ENCODE assay signal across 38 cellular contexts in genomic region chr9:131060902-131061630, GRCh38. TPM values are rescaled to one million over a fixed set of nuclear protein-coding genes. Genes with fewer than 3 reads are reported as not detected.
"Had no signal": no experiment of that assay in that cellular context is flagged by ENCODE, and none has a peak within 500 bp of the region (broad histone marks: within the 10 kb centered on the region; RNA-seq: fewer than 3 reads in every experiment).

No MANE protein-coding gene starts in this region.

- DNase-seq: activated B cell treated with CpG ODN at 0.5 μM for 24 hours; activated CD4-positive, alpha-beta memory T cell treated with anti-CD3 and anti-CD28 coated beads for 36 hours; activated CD4-positive, alpha-beta T cell treated with anti-CD3 and anti-CD28 coated beads for 4 hours; activated CD4-positive, alpha-beta T cell treated with anti-CD3 and anti-CD28 coated beads, Interleukin-2, amount 50 U/mL, for 1 hour; activated CD4-positive, CD25-positive, alpha-beta regulatory T cell treated with anti-CD3 and anti-CD28 coated beads, Interleukin-2, amount 50 U/mL, for 72 hours; activated CD8-positive, alpha-beta memory T cell treated with anti-CD3 and anti-CD28 coated beads, Interleukin-2, amount 50 U/mL, for 4 hours; activated gamma-delta T cell treated with Interleukin-2 at 50 U/mL for 16 hours; activated naive CD4-positive, alpha-beta T cell treated with anti-CD3 and anti-CD28 coated beads for 36 hours; activated T-cell treated with anti-CD3 and anti-CD28 coated beads for 4 hours; activated T-cell treated with anti-CD3 and anti-CD28 coated beads, Interleukin-2, amount 50 U/mL, for 4 hours; adrenal gland; body of pancreas; cerebellar nuclear complex; MM.1S; MV-4-11; NCI-H1092; NCI-H1417; NCI-H146; NCI-H187; NCI-H2029 treated with DMSO at 0.1 percent for 48 hours; NCI-H2107; NCI-H226; NCI-H446 treated with DMSO at 0.1 percent for 48 hours; NCI-H524; NCI-H774; SHP77 treated with DMSO at 0.1 percent for 48 hours; SW 1271; T-helper 1 cell; T-helper 2 cell; T-helper 9 cell had no signal

- H3K9ac ChIP-seq: KMS-11 had no signal

- H3K27me3 Mint-ChIP-seq: activated B cell treated with CpG ODN at 0.5 μM for 24 hours had no signal

- H3K4me3 ChIP-seq: adrenal gland, body of pancreas, breast epithelium, SJSA1 had no signal

- H3K9me3 Mint-ChIP-seq: activated B cell treated with CpG ODN at 0.5 μM for 24 hours; activated CD4-positive, alpha-beta memory T cell treated with anti-CD3 and anti-CD28 coated beads for 36 hours; activated naive CD4-positive, alpha-beta T cell treated with anti-CD3 and anti-CD28 coated beads for 36 hours; activated naive CD4-positive, alpha-beta T cell treated with anti-CD3 and anti-CD28 coated beads, Interleukin-2, amount 50 U/mL, for 72 hours; activated T-cell treated with anti-CD3 and anti-CD28 coated beads, Interleukin-2, amount 50 U/mL, for 4 hours; activated T-helper 1 cell treated with anti-CD3 and anti-CD28 coated beads, Interleukin-12 subunit alpha, Interleukin-12 subunit beta, Interleukin-2, Interleukin-4 antibody, amounts not matched to agents 30 ng/mL and 10 ng/mL and 1 ng/mL, durations not matched to agents 14 hours and 24 hours and 36 hours had no signal

- H3K27ac ChIP-seq: adrenal gland, body of pancreas, breast epithelium, KMS-11, SJSA1, VCaP had no signal

- H3K27me3 ChIP-seq: adrenal gland, body of pancreas, breast epithelium had no signal

- H3K4me2 ChIP-seq: KMS-11 had no signal

- H3K27ac Mint-ChIP-seq: activated B cell treated with CpG ODN at 0.5 μM for 24 hours; activated CD4-positive, alpha-beta memory T cell treated with anti-CD3 and anti-CD28 coated beads for 36 hours; activated naive CD4-positive, alpha-beta T cell treated with anti-CD3 and anti-CD28 coated beads for 36 hours; activated naive CD4-positive, alpha-beta T cell treated with anti-CD3 and anti-CD28 coated beads, Interleukin-2, amount 50 U/mL, for 72 hours; activated T-helper 1 cell treated with anti-CD3 and anti-CD28 coated beads, Interleukin-12 subunit alpha, Interleukin-12 subunit beta, Interleukin-2, Interleukin-4 antibody, amounts not matched to agents 30 ng/mL and 10 ng/mL and 1 ng/mL, durations not matched to agents 14 hours and 24 hours and 36 hours had no signal

- H3K9me3 ChIP-seq: adrenal gland, body of pancreas, breast epithelium, SJSA1 had no signal

- H3K36me3 Mint-ChIP-seq: activated CD4-positive, alpha-beta memory T cell treated with anti-CD3 and anti-CD28 coated beads for 36 hours; activated naive CD4-positive, alpha-beta T cell treated with anti-CD3 and anti-CD28 coated beads, Interleukin-2, amount 50 U/mL, for 72 hours had no signal

- H3K4me1 Mint-ChIP-seq: activated B cell treated with CpG ODN at 0.5 μM for 24 hours had no signal

- H3K4me3 Mint-ChIP-seq: activated B cell treated with CpG ODN at 0.5 μM for 24 hours; activated CD4-positive, alpha-beta memory T cell treated with anti-CD3 and anti-CD28 coated beads for 36 hours; activated naive CD4-positive, alpha-beta T cell treated with anti-CD3 and anti-CD28 coated beads for 36 hours; activated T-cell treated with anti-CD3 and anti-CD28 coated beads, Interleukin-2, amount 50 U/mL, for 4 hours; activated T-helper 1 cell treated with anti-CD3 and anti-CD28 coated beads, Interleukin-12 subunit alpha, Interleukin-12 subunit beta, Interleukin-2, Interleukin-4 antibody, amounts not matched to agents 30 ng/mL and 10 ng/mL and 1 ng/mL, durations not matched to agents 14 hours and 24 hours and 36 hours had no signal

- H3K36me3 ChIP-seq: adrenal gland, breast epithelium, SJSA1 had no signal

- H3K4me1 ChIP-seq: adrenal gland, body of pancreas, breast epithelium, SJSA1 had no signal

RNA-seq across cellular contexts. Expression of gene AIF1L, which starts 35.3 kb away (rescaled TPM):
- total RNA-seq: activated B cell treated with CpG ODN at 0.5 μM for 24 hours, LHCN-M2 had no signal

RNA-seq across cellular contexts. Expression of gene LAMC3, which starts 52.1 kb away (rescaled TPM):
- total RNA-seq: activated B cell treated with CpG ODN at 0.5 μM for 24 hours, LHCN-M2, RPMI7951, SJSA1 had no signal
